Comparison of ENCODE assay signal across 8 cellular contexts in genomic region chr12:6056406-6057211, GRCh38.
A peak's percentile ranks its signal among the peaks of the same experiment; 100 is the strongest.
DNase-seq lines count a peak whose midpoint lies in the region; ATAC-seq and TF ChIP-seq lines count a peak whose summit lies in the region.

No MANE protein-coding gene starts in this region.

- H2AFZ ChIP-seq in osteoblast (ENCODE audit: low read length) = peak overlapping the region; percentile 71

- no peak for ATAC-seq in GM21381 (IDR thresholded peaks at IDR 0.05; ENCODE audit: unreplicated experiment)
- ATAC-seq in HG02798 (IDR thresholded peaks at IDR 0.05; ENCODE audit: poor library complexity, unreplicated experiment) = no peak
- no peak for ATAC-seq in GM19351 (IDR thresholded peaks at IDR 0.05; ENCODE audit: unreplicated experiment)

- H3K9me3 ChIP-seq in osteoblast (ENCODE audit: low read depth, low read length) = no peaks in the 10 kb centered on the region
- no peaks in the 10 kb centered on the region for H3K9me3 ChIP-seq in testis

- peak; percentile 39 for DNase-seq in ELR (ENCODE audit: low read depth)
- peak; percentile 32 to 70 for DNase-seq in NCI-H526 (lab: John Stamatoyannopoulos, UW)
- DNase-seq in coronary artery (ENCODE audit: low spot score) = no peak
- peak; percentile 55 for DNase-seq in osteoblast (ENCODE audit: insufficient read length, low spot score, missing footprints)
- no peak for DNase-seq in testis

- H3K36me3 ChIP-seq in osteoblast (ENCODE audit: insufficient read depth, low read length) (no peaks in the 10 kb centered on the region), testis (ENCODE audit: low read depth, missing control alignments) (no peaks in the 10 kb centered on the region)

- no peak for TF ChIP-seq CTCF in coronary artery (IDR thresholded peaks at IDR 0.05)
- peak; percentile 41 for TF ChIP-seq CTCF in osteoblast (IDR thresholded peaks at IDR 0.05; ENCODE audit: extremely low read depth, low read depth, low read length)
- no peak for TF ChIP-seq CTCF in testis (IDR thresholded peaks at IDR 0.05)

- peak overlapping the region; percentile 60 for H3K4me3 ChIP-seq in coronary artery
- peak overlapping the region; percentile 39 for H3K4me3 ChIP-seq in osteoblast (ENCODE audit: insufficient read depth, low read length)
- H3K4me3 ChIP-seq in testis = peak overlapping the region in 1 of 2 donors; percentile 34

- intact Hi-C loops in testis (cut with DNase I; ENCODE audit: low total_unique reads) = loop anchor here (5.0 kb wide), 1 partner anchor 226 kb away; no protein-coding TSS in a partner anchor

- WGBS in testis, 2 donors = 12 to 27% methylated on average over 24 to 49 of the region's 58 CpGs

- H3K27me3 ChIP-seq in osteoblast (ENCODE audit: insufficient read depth, low read length) (peaks cover 4% of the 10 kb centered on the region), testis (no peaks in the 10 kb centered on the region)

- H3K4me2 ChIP-seq in osteoblast (ENCODE audit: insufficient read depth, low read length) = peak overlapping the region; percentile 57

- H3K27ac ChIP-seq in coronary artery = no peak overlapping the region
- H3K27ac ChIP-seq in osteoblast (ENCODE audit: low read depth, low read length) = no peak overlapping the region
- no peak overlapping the region for H3K27ac ChIP-seq in testis

- H3K79me2 ChIP-seq in osteoblast (ENCODE audit: insufficient read depth, low read length) = no peaks in the 10 kb centered on the region

- no peak for TF ChIP-seq POLR2A in testis (IDR thresholded peaks at IDR 0.05)

- peaks cover 24% of the 10 kb centered on the region for H3K4me1 ChIP-seq in osteoblast (ENCODE audit: insufficient read depth, low read length)
- peaks cover 13% of the 10 kb centered on the region for H3K4me1 ChIP-seq in testis

- no peaks in the 10 kb centered on the region for H4K20me1 ChIP-seq in osteoblast (ENCODE audit: insufficient read depth, low read length)

Comparison
In these comparisons a context has a peak if more than half of its experiments do, and no peak if none do; other contexts are left out.
1. DNase-seq: peak in ELR (single experiment), NCI-H526 (2 of 2) and osteoblast (single experiment); none in coronary artery (single experiment) and testis (single experiment).